ENCODE assay signal across 8 cellular contexts in genomic region chr3:46359748-46360509, GRCh38. TPM values are rescaled to one million over a fixed set of nuclear protein-coding genes. Genes with fewer than 3 reads are reported as not detected.
DNase-seq lines count a peak whose midpoint lies in the region; ATAC-seq and FAIRE-seq lines count a peak whose summit lies in the region.

No MANE protein-coding gene starts in this region.

- peaks cover 72% of the 10 kb centered on the region for H3K36me3 Mint-ChIP-seq in activated naive CD8-positive, alpha-beta T cell treated with anti-CD3 and anti-CD28 coated beads, Interleukin-2, amount 10 ng/mL, durations not matched to agents 7 days and 5 days
- no peaks in the 10 kb centered on the region for H3K36me3 Mint-ChIP-seq in activated naive CD8-positive, alpha-beta T cell treated with anti-CD3 and anti-CD28 coated beads for 36 hours

- H3K9me3 ChIP-seq in adipocyte (ENCODE audit: control insufficient read depth, low read length), result no peaks in the 10 kb centered on the region
- H3K9me3 ChIP-seq in small intestine (ENCODE audit: control insufficient read depth, low read depth), result no peaks in the 10 kb centered on the region

- no peak overlapping the region for H3K4me3 ChIP-seq in adipocyte (ENCODE audit: low read length)
- H3K4me3 ChIP-seq in small intestine (ENCODE audit: low read depth in 1 of 2, low read length in 2 of 2), result no peak overlapping the region

- 45 to 67% (median 55%) methylated on average over 11 of the region's 11 CpGs for WGBS in small intestine, 3 donors

- H3K27ac Mint-ChIP-seq in activated naive CD8-positive, alpha-beta T cell treated with anti-CD3 and anti-CD28 coated beads, Interleukin-2, amount 10 ng/mL, durations not matched to agents 7 days and 5 days, result no peak overlapping the region
- no peak overlapping the region for H3K27ac Mint-ChIP-seq in activated naive CD8-positive, alpha-beta T cell treated with anti-CD3 and anti-CD28 coated beads for 36 hours

- POLR2A ChIA-PET in activated naive CD8-positive, alpha-beta T cell treated with anti-CD3 and anti-CD28 coated beads, Interleukin-2, amount 10 ng/mL, durations not matched to agents 7 days and 5 days (lab: Charles Lee), result interaction anchor here (0.6 to 1.5 kb wide), 3 partner anchors 11 to 76 kb away, joined by 3 to 4 read pairs (median 3); no protein-coding TSS in a partner anchor

- H3K27me3 ChIP-seq in adipocyte (replicated peaks; ENCODE audit: control insufficient read depth, insufficient read depth, low read length), result peaks cover 26% of the 10 kb centered on the region
- no peaks in the 10 kb centered on the region for H3K27me3 ChIP-seq in small intestine (ENCODE audit: control insufficient read depth in 2 of 2, insufficient read depth in 2 of 2, low read length in 2 of 2)

- peak overlapping the region in 1 of 2 donors; percentile 3 for H3K27ac ChIP-seq in small intestine (ENCODE audit: low read depth in 1 of 2, low read length in 1 of 2)

- no peak for ATAC-seq in activated naive CD8-positive, alpha-beta T cell treated with anti-CD3 and anti-CD28 coated beads, Interleukin-2, amount 10 ng/mL, durations not matched to agents 7 days and 5 days (ENCODE audit: low read depth)
- ATAC-seq in HG03571 (IDR thresholded peaks at IDR 0.05; ENCODE audit: unreplicated experiment) (no peak), GM21619 (IDR thresholded peaks at IDR 0.05; ENCODE audit: unreplicated experiment) (no peak)

- H3K4me1 ChIP-seq in adipocyte (ENCODE audit: control insufficient read depth, insufficient read depth, low read length) (peaks cover 7% of the 10 kb centered on the region), small intestine (ENCODE audit: control insufficient read depth in 2 of 2, insufficient read depth in 1 of 2, low read depth in 1 of 2, low read length in 1 of 2) (no peaks in the 10 kb centered on the region)

- peaks cover 64% of the 10 kb centered on the region for H3K4me1 Mint-ChIP-seq in activated naive CD8-positive, alpha-beta T cell treated with anti-CD3 and anti-CD28 coated beads, Interleukin-2, amount 10 ng/mL, durations not matched to agents 7 days and 5 days
- H3K4me1 Mint-ChIP-seq in activated naive CD8-positive, alpha-beta T cell treated with anti-CD3 and anti-CD28 coated beads for 36 hours, result peaks cover 5% of the 10 kb centered on the region

- no peaks in the 10 kb centered on the region for H3K36me3 ChIP-seq in adipocyte (ENCODE audit: control insufficient read depth, insufficient read depth, low read length, severe bottlenecking)
- no peaks in the 10 kb centered on the region for H3K36me3 ChIP-seq in small intestine (ENCODE audit: control insufficient read depth in 2 of 2, insufficient read depth in 2 of 2, low read length in 2 of 2)

- H3K27me3 Mint-ChIP-seq in activated naive CD8-positive, alpha-beta T cell treated with anti-CD3 and anti-CD28 coated beads, Interleukin-2, amount 10 ng/mL, durations not matched to agents 7 days and 5 days, result peaks cover 3% of the 10 kb centered on the region
- peaks cover 24% of the 10 kb centered on the region for H3K27me3 Mint-ChIP-seq in activated naive CD8-positive, alpha-beta T cell treated with anti-CD3 and anti-CD28 coated beads for 36 hours

- DNase-seq in activated naive CD8-positive, alpha-beta T cell treated with anti-CD3 and anti-CD28 coated beads, Interleukin-2, amount 10 ng/mL, durations not matched to agents 7 days and 5 days, result no peak
- DNase-seq in activated naive CD8-positive, alpha-beta T cell treated with anti-CD3 and anti-CD28 coated beads for 36 hours, result no peak
- peak; percentile 76 for DNase-seq in M059J (ENCODE audit: low read depth)
- peak; percentile 7 for DNase-seq in adipocyte (ENCODE audit: low read depth)
- DNase-seq in putamen (ENCODE audit: low spot score), result peak; percentile 67
- DNase-seq in small intestine, result no peak

- H3K4me3 Mint-ChIP-seq in activated naive CD8-positive, alpha-beta T cell treated with anti-CD3 and anti-CD28 coated beads, Interleukin-2, amount 10 ng/mL, durations not matched to agents 7 days and 5 days, result peak overlapping the region; percentile 8
- H3K4me3 Mint-ChIP-seq in activated naive CD8-positive, alpha-beta T cell treated with anti-CD3 and anti-CD28 coated beads for 36 hours, result no peak overlapping the region

- H3K9ac ChIP-seq in adipocyte (ENCODE audit: low read length), result no peak overlapping the region

- FAIRE-seq in small intestine (lab: Jason Lieb, UNC), result no peak

- peaks cover 3% of the 10 kb centered on the region for H3K9me3 Mint-ChIP-seq in activated naive CD8-positive, alpha-beta T cell treated with anti-CD3 and anti-CD28 coated beads, Interleukin-2, amount 10 ng/mL, durations not matched to agents 7 days and 5 days
- no peaks in the 10 kb centered on the region for H3K9me3 Mint-ChIP-seq in activated naive CD8-positive, alpha-beta T cell treated with anti-CD3 and anti-CD28 coated beads for 36 hours

RNA-seq across cellular contexts. Expression of gene CCR2, which starts 6.0 kb away (rescaled TPM):
- 10 to 100 TPM; 52.5 to 53.0 TPM for total RNA-seq in activated naive CD8-positive, alpha-beta T cell treated with anti-CD3 and anti-CD28 coated beads, Interleukin-2, amount 10 ng/mL, durations not matched to agents 7 days and 5 days
- under 1 TPM in 1 of 2 experiments, not detected in 1; 0.16 TPM for total RNA-seq in activated naive CD8-positive, alpha-beta T cell treated with anti-CD3 and anti-CD28 coated beads for 36 hours
- total RNA-seq in M059J (2014; rRNA removed; shearing (Covaris generic)), result 0.12 TPM in 1 of 2 replicates, not detected in the other
- polyA plus RNA-seq in small intestine, result 1 to 10 TPM in 1 of 3 donors, under 1 TPM in 1, not detected in 1; 0.87 to 1.4 TPM

RNA-seq across cellular contexts. Expression of gene CCR5, which starts 10.8 kb away (rescaled TPM):
- total RNA-seq in activated naive CD8-positive, alpha-beta T cell treated with anti-CD3 and anti-CD28 coated beads, Interleukin-2, amount 10 ng/mL, durations not matched to agents 7 days and 5 days, result 10 to 100 TPM; 39.6 to 44.3 TPM
- total RNA-seq in activated naive CD8-positive, alpha-beta T cell treated with anti-CD3 and anti-CD28 coated beads for 36 hours, result under 1 TPM; 0.08 to 0.21 TPM
- not detected in 2 replicates for total RNA-seq in M059J (2014; rRNA removed; shearing (Covaris generic))
- polyA plus RNA-seq in small intestine, result under 1 TPM; 0.81 to 0.94 (median 0.89) TPM

RNA-seq across cellular contexts. Expression of gene CCRL2, which starts 47.1 kb away (rescaled TPM):
- 10 to 100 TPM; 13.5 to 14.4 TPM for total RNA-seq in activated naive CD8-positive, alpha-beta T cell treated with anti-CD3 and anti-CD28 coated beads, Interleukin-2, amount 10 ng/mL, durations not matched to agents 7 days and 5 days
- 1 to 10 TPM; 3.1 to 3.4 TPM for total RNA-seq in activated naive CD8-positive, alpha-beta T cell treated with anti-CD3 and anti-CD28 coated beads for 36 hours
- total RNA-seq in M059J (2014; rRNA removed; shearing (Covaris generic)), result 0.27 and 1.0 TPM in 2 replicates
- 10 to 100 TPM; 11.3 to 13.9 (median 13.0) TPM for polyA plus RNA-seq in small intestine

Comparison
In these comparisons a context has a peak if more than half of its experiments do, and no peak if none do; other contexts are left out.
1. RNA of gene CCR2, which starts 6.0 kb away (total RNA-seq): 52.5 to 53.0 TPM in activated naive CD8-positive, alpha-beta T cell treated with anti-CD3 and anti-CD28 coated beads, Interleukin-2, amount 10 ng/mL, durations not matched to agents 7 days and 5 days; 0.16 TPM in activated naive CD8-positive, alpha-beta T cell treated with anti-CD3 and anti-CD28 coated beads for 36 hours and 0.12 TPM in M059J; every median in the first group is over 10 times any median in the second.
2. RNA of gene CCR5, which starts 10.8 kb away (total RNA-seq): 39.6 to 44.3 TPM in activated naive CD8-positive, alpha-beta T cell treated with anti-CD3 and anti-CD28 coated beads, Interleukin-2, amount 10 ng/mL, durations not matched to agents 7 days and 5 days; 0.08 to 0.21 TPM in activated naive CD8-positive, alpha-beta T cell treated with anti-CD3 and anti-CD28 coated beads for 36 hours and not detected in M059J; every median in the first group is over 10 times any median in the second.
3. DNase-seq: peak in M059J (single experiment), adipocyte (single experiment) and putamen (single experiment); none in activated naive CD8-positive, alpha-beta T cell treated with anti-CD3 and anti-CD28 coated beads, Interleukin-2, amount 10 ng/mL, durations not matched to agents 7 days and 5 days (single experiment), activated naive CD8-positive, alpha-beta T cell treated with anti-CD3 and anti-CD28 coated beads for 36 hours (single experiment) and small intestine (single experiment).